In genomic region chr11:127034973-127035372, GRCh38 we compare ENCODE assay signal across 28 cellular contexts. TPM values are rescaled to one million over a fixed set of nuclear protein-coding genes. Genes with fewer than 3 reads are reported as not detected.
"Had no signal": no experiment of that assay in that cellular context is flagged by ENCODE, and none has a peak within 500 bp of the region (broad histone marks: within the 10 kb centered on the region; RNA-seq: fewer than 3 reads in every experiment).

No MANE protein-coding gene starts in this region.

- H3K36me3 ChIP-seq: colonic mucosa, esophagus muscularis mucosa, esophagus squamous epithelium, gastrocnemius medialis, gastroesophageal sphincter, heart left ventricle, heart right ventricle had no signal

- H3K9me3 ChIP-seq: colonic mucosa, esophagus muscularis mucosa, esophagus squamous epithelium, gastrocnemius medialis, gastroesophageal sphincter had no signal

- ATAC-seq: effector memory CD8-positive, alpha-beta T cell; esophagus mucosa; foreskin keratinocyte; gastrocnemius medialis; gastroesophageal sphincter; heart left ventricle; heart right ventricle had no signal

- H3K4me1 ChIP-seq: colonic mucosa, esophagus muscularis mucosa, esophagus squamous epithelium, foreskin keratinocyte, gastrocnemius medialis, gastroesophageal sphincter, heart left ventricle, heart right ventricle had no signal

- H3K27me3 ChIP-seq: colonic mucosa, foreskin keratinocyte, gastrocnemius medialis had no signal

- H3K27ac ChIP-seq: colonic mucosa, coronary artery, dorsolateral prefrontal cortex, epithelial cell of prostate, esophagus muscularis mucosa, esophagus squamous epithelium, foreskin keratinocyte, gastrocnemius medialis, gastroesophageal sphincter, heart left ventricle, heart right ventricle had no signal

- FAIRE-seq: colon, endometrium, endothelial cell of umbilical vein, frontal cortex had no signal

- H3K4me3 ChIP-seq: colonic mucosa, coronary artery, dorsolateral prefrontal cortex, esophagus muscularis mucosa, esophagus squamous epithelium, gastrocnemius medialis, gastroesophageal sphincter, heart left ventricle, heart right ventricle had no signal

- DNase-seq: colonic mucosa; cortex of kidney; dermis blood vessel endothelial cell; dorsolateral prefrontal cortex; effector CD4-positive, alpha-beta T cell; effector CD8-positive, alpha-beta T cell; effector memory CD4-positive, alpha-beta T cell; effector memory CD8-positive, alpha-beta T cell; endodermal cell; erythroblast; esophagus squamous epithelium; foreskin fibroblast; foreskin keratinocyte; foreskin melanocyte; gastrocnemius medialis; glutamatergic neuron; heart left ventricle; heart right ventricle had no signal

RNA-seq across cellular contexts. Expression of gene KIRREL3, which starts 34.4 kb away (rescaled TPM):
- total RNA-seq: dermis blood vessel endothelial cell, dermis microvascular lymphatic vessel endothelial cell, endothelial cell of umbilical vein, foreskin keratinocyte had no signal
- polyA plus RNA-seq: endothelial cell of umbilical vein had no signal
